Comparison of ENCODE assay signal across 17 cellular contexts in the genomic region with DNA sequence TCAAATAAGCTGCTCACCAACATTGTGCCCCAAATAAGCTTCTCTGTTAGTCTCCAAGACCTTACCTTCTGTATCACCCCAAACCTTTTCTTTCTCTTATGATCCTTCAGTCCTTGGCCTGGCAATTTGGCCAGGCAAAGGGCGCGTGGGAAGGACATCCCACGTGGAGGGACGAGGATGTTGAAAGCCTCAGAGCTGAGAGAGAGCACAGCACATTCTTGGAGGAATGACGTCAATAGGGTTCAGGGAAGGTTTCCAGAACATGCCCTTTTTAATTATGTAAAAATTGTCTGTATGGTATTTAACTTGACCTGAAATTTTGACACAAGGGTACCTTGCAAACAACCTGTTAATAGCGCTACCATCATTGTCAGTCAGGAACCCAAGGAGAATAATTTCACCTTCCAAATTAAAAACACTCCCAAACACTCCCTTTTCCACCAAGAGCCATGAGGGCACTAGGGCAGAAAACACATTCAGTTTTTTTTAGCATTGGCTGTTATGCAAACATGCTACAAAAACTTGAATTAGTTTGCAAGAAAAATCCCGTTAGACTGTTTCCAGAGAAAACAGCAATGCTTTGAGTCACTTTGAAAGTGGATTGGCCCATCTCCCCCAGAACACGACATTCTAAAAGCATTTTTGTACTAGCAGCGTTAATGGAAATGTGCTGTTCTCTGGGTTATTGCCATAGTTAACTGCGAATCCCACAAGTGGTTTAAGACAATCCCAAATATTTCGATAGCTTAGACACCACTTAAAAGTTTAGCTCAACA.
DNase-seq lines count a peak whose midpoint lies in the region; ATAC-seq and TF ChIP-seq lines count a peak whose summit lies in the region.
"Had no signal": no experiment of that assay in that cellular context is flagged by ENCODE, and none has a peak within 500 bp of the region (broad histone marks: within the 10 kb centered on the region; RNA-seq: fewer than 3 reads in every experiment).

No MANE protein-coding gene starts in this region.

- H3K4me1 Mint-ChIP-seq in activated T-cell treated with anti-CD3 and anti-CD28 coated beads, Interleukin-2, amount 50 U/mL, for 72 hours (ENCODE audit: low read depth) = no peaks in the 10 kb centered on the region

- no peak overlapping the region for H3K27ac Mint-ChIP-seq in activated T-cell treated with anti-CD3 and anti-CD28 coated beads, Interleukin-2, amount 50 U/mL, for 72 hours

- H3K36me3 ChIP-seq in IMR-90 (ENCODE audit: control insufficient read depth, insufficient read depth, low read length) = no peaks in the 10 kb centered on the region
- H3K36me3 ChIP-seq: WERI-Rb-1 had no signal

- TF ChIP-seq POLR2A in IMR-90 (IDR thresholded peaks at IDR 0.05; ENCODE audit: low read depth, low read length) = no peak

- peaks cover 4 to 7% of the 10 kb centered on the region in 2 donors for H3K36me3 Mint-ChIP-seq in activated T-cell treated with anti-CD3 and anti-CD28 coated beads, Interleukin-2, amount 50 U/mL, for 72 hours (ENCODE audit: insufficient read depth in 2 of 2)

- H2AK9ac ChIP-seq in IMR-90 (replicated peaks; ENCODE audit: low read depth, low read length, poor library complexity) = no peak overlapping the region

- no peak overlapping the region for H3K23ac ChIP-seq in IMR-90 (ENCODE audit: low read depth, low read length)

- WGBS in IMR-90 (ENCODE audit: extremely low coverage in 2 of 2, insufficient read length in 1 of 2), 2 experiments = 60% methylated on average over 1 of the region's 11 CpGs; no CpG with 5 or more reads in 1 of the 2 experiments

- peak overlapping the region; percentile 31 for H4K91ac ChIP-seq in IMR-90 (ENCODE audit: insufficient read depth, low read depth, low read length)

- no peaks in the 10 kb centered on the region for H3K9me3 Mint-ChIP-seq in activated T-cell treated with anti-CD3 and anti-CD28 coated beads, Interleukin-2, amount 50 U/mL, for 72 hours

- H3K9me3 ChIP-seq in AG04450 (ENCODE audit: control insufficient read depth, insufficient read depth, low read length) (no peaks in the 10 kb centered on the region), IMR-90 (ENCODE audit: control insufficient read depth, insufficient read depth, low read length) (no peaks in the 10 kb centered on the region)

- peaks cover 8% of the 10 kb centered on the region for H3K4me1 ChIP-seq in IMR-90 (ENCODE audit: control insufficient read depth, insufficient read depth, low read length)

- POLR2A ChIA-PET in AG04450 (lab: Yijun Ruan, JAX) (interaction anchor here (1.0 to 1.2 kb wide), 2 partner anchors 13 to 61 kb away, joined by 3 read pairs; no protein-coding TSS in a partner anchor), IMR-90 (lab: Charles Lee; ENCODE audit: unreplicated experiment) (no interaction called here)

- H4K20me1 ChIP-seq in IMR-90 (ENCODE audit: insufficient read depth, low read length) = no peaks in the 10 kb centered on the region
- H4K20me1 ChIP-seq: BLaER1 treated with 17β-estradiol and CSF1 and Interleukin-3, amounts not matched to agents 10 nM and 100 nM had no signal

- TF ChIP-seq RAD21 in IMR-90 (IDR thresholded peaks at IDR 0.05; ENCODE audit: low read length) = no peak

- peak overlapping the region; percentile 9; the same call in 1 of the 2 replicates for H3K56ac ChIP-seq in IMR-90 (ENCODE audit: extremely low read depth, insufficient read depth, low read length)

- H4K8ac ChIP-seq in IMR-90 (ENCODE audit: low read depth in 2 of 2, low read length in 2 of 2) = peak overlapping the region in 1 of 2 experiments; percentile 58; a peak in 2 of 4 replicates

- BruUV-seq in IMR-90 (replicated peaks; lab: Mats Ljungman, UMichigan) = no TSS peak

- no peaks in the 10 kb centered on the region for H3K27me3 Mint-ChIP-seq in activated T-cell treated with anti-CD3 and anti-CD28 coated beads, Interleukin-2, amount 50 U/mL, for 72 hours (ENCODE audit: low read depth)

- H3K79me1 ChIP-seq in IMR-90 (ENCODE audit: low read depth in 1 of 2, low read length in 2 of 2) = no peaks in the 10 kb centered on the region

- CTCF ChIA-PET in AG04450 (lab: Charles Lee) = no interaction called here
- CTCF ChIA-PET in IMR-90 (lab: Yijun Ruan, JAX) = no interaction called here

- no peak for TF ChIP-seq CTCF in AG04450 (IDR thresholded peaks at IDR 0.05; ENCODE audit: low read depth, low read length)
- TF ChIP-seq CTCF in IMR-90 (conservative IDR thresholded peaks at IDR 0.05; ENCODE audit: low read depth, low read length) = no peak
- TF ChIP-seq CTCF in omental fat pad (IDR thresholded peaks at IDR 0.05) = no peak

- no peak overlapping the region for H3K4me3 Mint-ChIP-seq in activated T-cell treated with anti-CD3 and anti-CD28 coated beads, Interleukin-2, amount 50 U/mL, for 72 hours

- peaks cover 9% of the 10 kb centered on the region for H3K9me1 ChIP-seq in IMR-90 (ENCODE audit: insufficient read depth, low read length)

- H4K5ac ChIP-seq in IMR-90 (ENCODE audit: low read depth, low read length) = peak overlapping the region; percentile 36; the same call in 1 of the 2 replicates

- peak; percentile 50 for ATAC-seq in IMR-90 (ENCODE audit: low read depth)
- ATAC-seq in omental fat pad (ENCODE audit: low FRiP score) = peak; percentile 90
- no peak for ATAC-seq in activated T-cell treated with anti-CD3 and anti-CD28 coated beads, Interleukin-2, amount 50 U/mL, for 72 hours (replicated peaks in 1 of 2)

- dilution Hi-C loops in IMR-90 (cut with HindIII; ENCODE audit: low sequenced_read_pairs, unreplicated experiment) = no loop called here

- no peak for DNase-seq in AG04450 (ENCODE audit: low read depth, low spot score)
- peak; percentile 85 for DNase-seq in IMR-90
- peak; percentile 69 for DNase-seq in dedifferentiated amniotic fluid mesenchymal stem cell (ENCODE audit: extremely low spot score)
- DNase-seq in omental fat pad (ENCODE audit: low spot score) = no peak
- no peak for DNase-seq in NCI-H524 treated with DMSO at 0.1 percent for 48 hours (lab: John Stamatoyannopoulos, UW)
- DNase-seq in NCI-H510A (lab: John Stamatoyannopoulos, UW) = no peak
- DNase-seq in inferior parietal cortex (ENCODE audit: extremely low spot score) = no peak
- no peak for DNase-seq in activated T-cell treated with anti-CD3 and anti-CD28 coated beads, Interleukin-2, amount 50 U/mL, for 72 hours
- DNase-seq: activated CD8-positive, alpha-beta memory T cell treated with anti-CD3 and anti-CD28 coated beads, Interleukin-2, amount 50 U/mL, for 4 hours; DND-41; NCI-H2171 treated with DMSO at 0.1 percent for 48 hours; stimulated activated CD8-positive, alpha-beta memory T cell treated with anti-CD3 and anti-CD28 coated beads, Interleukin-4, amount 100 ng/mL, for 48 hours; WERI-Rb-1 had no signal

- peak overlapping the region; percentile 69 for H2BK120ac ChIP-seq in IMR-90 (ENCODE audit: low read depth, low read length)

- H3K9ac ChIP-seq in IMR-90 (ENCODE audit: low read depth, low read length) = no peak overlapping the region
- H3K9ac ChIP-seq: BLaER1 treated with 17β-estradiol and CSF1 and Interleukin-3, amounts not matched to agents 10 nM and 100 nM had no signal

- intact Hi-C loops in IMR-90 (cut with micrococcal nuclease) = loop anchor here (1.0 kb wide), 1 partner anchor 183 kb away; a partner anchor contains a TSS

- H3K4me3 ChIP-seq in AG04450 (ENCODE audit: low read depth, low read length) (no peak overlapping the region), IMR-90 (ENCODE audit: insufficient read depth, low read depth, low read length) (no peak overlapping the region)
- H3K4me3 ChIP-seq: BLaER1 treated with 17β-estradiol and CSF1 and Interleukin-3, amounts not matched to agents 10 nM and 100 nM; hepatocyte; SK-N-MC had no signal

- peak overlapping the region; percentile 77 for H2BK5ac ChIP-seq in IMR-90 (ENCODE audit: low read depth, low read length, poor library complexity, severe bottlenecking)

- H3K4me2 ChIP-seq in IMR-90 (ENCODE audit: low read depth, low read length) = no peak overlapping the region; the same call in 1 of the 2 replicates
- H3K4me2 ChIP-seq: BLaER1 treated with 17β-estradiol and CSF1 and Interleukin-3, amounts not matched to agents 10 nM and 100 nM; hepatocyte had no signal

- H3K27ac ChIP-seq in AG04450 (ENCODE audit: low read depth, low read length) (peak overlapping the region; percentile 61), IMR-90 (ENCODE audit: insufficient read depth, low read length) (peak overlapping the region; percentile 55; the same call in 1 of the 2 replicates)
- H3K27ac ChIP-seq: BLaER1 treated with 17β-estradiol and CSF1 and Interleukin-3, amounts not matched to agents 10 nM and 100 nM; hepatocyte; HL-60; SK-N-MC; WERI-Rb-1 had no signal

- no peak overlapping the region; the same call in 2 of the 3 replicates for H2BK15ac ChIP-seq in IMR-90 (ENCODE audit: low read depth, low read length)

- H3K27me3 ChIP-seq in AG04450 (ENCODE audit: control insufficient read depth, insufficient read depth, low read length) (no peaks in the 10 kb centered on the region), IMR-90 (ENCODE audit: control insufficient read depth, insufficient read depth, low read length) (no peaks in the 10 kb centered on the region)
- H3K27me3 ChIP-seq: BLaER1 treated with 17β-estradiol and CSF1 and Interleukin-3, amounts not matched to agents 10 nM and 100 nM; hepatocyte had no signal

- in situ Hi-C loops in IMR-90 (cut with MboI; ENCODE audit: low sequenced_read_pairs) = no loop called here

- H2AFZ ChIP-seq in IMR-90 (replicated peaks; ENCODE audit: low read length, poor library complexity) = no peak overlapping the region
- H2AFZ ChIP-seq: hepatocyte had no signal

- H2BK20ac ChIP-seq in IMR-90 (ENCODE audit: low read depth, low read length) = peak overlapping the region; percentile 43; the same call in 1 of the 2 replicates

- no peak overlapping the region; the same call in 1 of the 2 replicates for H3K14ac ChIP-seq in IMR-90 (replicated peaks; ENCODE audit: low read depth, low read length)

- H3K4ac ChIP-seq in IMR-90 (ENCODE audit: low read depth, low read length) = peak overlapping the region; percentile 63

- H2AK5ac ChIP-seq in IMR-90 (ENCODE audit: low read depth, low read length) = no peak overlapping the region

- H3K18ac ChIP-seq in IMR-90 (ENCODE audit: low read depth, low read length) = peak overlapping the region; percentile 77; the same call in 1 of the 2 replicates

TF ChIP-seq in IMR-90, 13 proteins besides CTCF, POLR2A, EP300 and RAD21:
- TF ChIP-seq RCOR1 (IDR thresholded peaks at IDR 0.05; ENCODE audit: insufficient replicate concordance, low read length) = no peak
- TF ChIP-seq, protein P1, sequence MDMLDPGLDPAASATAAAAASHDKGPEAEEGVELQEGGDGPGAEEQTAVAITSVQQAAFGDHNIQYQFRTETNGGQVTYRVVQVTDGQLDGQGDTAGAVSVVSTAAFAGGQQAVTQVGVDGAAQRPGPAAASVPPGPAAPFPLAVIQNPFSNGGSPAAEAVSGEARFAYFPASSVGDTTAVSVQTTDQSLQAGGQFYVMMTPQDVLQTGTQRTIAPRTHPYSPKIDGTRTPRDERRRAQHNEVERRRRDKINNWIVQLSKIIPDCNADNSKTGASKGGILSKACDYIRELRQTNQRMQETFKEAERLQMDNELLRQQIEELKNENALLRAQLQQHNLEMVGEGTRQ (IDR thresholded peaks at IDR 0.05; ENCODE audit: low read depth, low read length) = peak; percentile 42; the same call in 1 of the 2 replicates
- peak; percentile 48; the same call in 1 of the 2 replicates for TF ChIP-seq CEBPB (IDR thresholded peaks at IDR 0.05; ENCODE audit: low read depth, low read length)

Comparison
In these comparisons a context has a peak if more than half of its experiments do, and no peak if none do; other contexts are left out.
1. DNase-seq: peak in IMR-90 (single experiment) and dedifferentiated amniotic fluid mesenchymal stem cell (single experiment); none in AG04450 (single experiment), omental fat pad (single experiment), NCI-H524 treated with DMSO at 0.1 percent for 48 hours (single experiment), NCI-H510A (single experiment), inferior parietal cortex (single experiment) and activated T-cell treated with anti-CD3 and anti-CD28 coated beads, Interleukin-2, amount 50 U/mL, for 72 hours (0 of 2).
2. ATAC-seq: peak in IMR-90 (single experiment) and omental fat pad (single experiment); none in activated T-cell treated with anti-CD3 and anti-CD28 coated beads, Interleukin-2, amount 50 U/mL, for 72 hours (0 of 2).